In the genomic region with DNA sequence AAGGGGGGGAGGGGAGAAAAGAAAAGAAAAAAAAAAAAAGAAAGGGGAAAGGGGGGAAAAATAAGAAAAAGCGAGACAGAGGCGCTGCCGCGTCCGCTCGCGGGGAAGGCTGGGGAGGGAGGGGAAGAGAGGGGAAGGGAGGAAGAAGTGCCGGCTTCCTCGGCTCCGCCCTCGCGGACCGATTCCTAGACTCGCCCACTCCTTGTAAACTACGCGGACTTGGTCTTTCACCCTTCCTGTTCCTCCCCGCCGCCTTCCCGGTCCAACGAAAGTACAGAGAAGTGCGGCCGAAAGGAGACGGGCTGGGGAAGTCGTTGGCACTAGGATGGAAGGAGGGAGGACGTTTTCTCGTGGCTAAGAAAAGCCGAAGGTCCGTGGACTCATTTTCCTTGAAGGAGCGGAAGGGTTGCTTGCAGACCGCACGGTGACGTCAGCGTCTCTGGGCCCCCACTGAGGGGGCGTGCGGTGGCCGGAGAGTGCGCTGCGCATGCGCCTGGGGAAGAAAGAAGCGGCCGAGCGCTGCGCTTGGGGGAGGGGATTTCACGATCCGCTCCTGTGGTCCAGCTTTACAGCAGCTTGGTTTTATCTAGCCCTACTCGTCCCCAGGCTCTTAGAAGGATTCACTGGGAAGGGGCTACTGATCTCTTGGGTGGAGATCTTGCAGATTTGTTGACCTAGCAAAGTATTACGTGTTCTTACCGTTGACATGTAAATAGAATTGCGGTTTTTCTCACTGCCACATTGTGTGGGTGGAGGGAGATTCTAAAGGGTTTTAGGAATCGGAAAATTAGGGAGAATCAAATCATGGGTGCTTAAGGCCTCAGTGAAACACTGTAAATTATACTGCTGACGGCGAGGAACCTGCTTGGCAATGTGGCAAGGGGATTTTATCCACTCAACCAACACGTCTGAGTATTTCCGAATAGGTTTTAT, we compare ENCODE assay signal across 8 cellular contexts. TPM values are rescaled to one million over a fixed set of nuclear protein-coding genes. Genes with fewer than 3 reads are reported as not detected.
A peak's percentile ranks its signal among the peaks of the same experiment; 100 is the strongest.
DNase-seq lines count a peak whose midpoint lies in the region; FAIRE-seq and TF ChIP-seq lines count a peak whose summit lies in the region.

A gene with protein sequence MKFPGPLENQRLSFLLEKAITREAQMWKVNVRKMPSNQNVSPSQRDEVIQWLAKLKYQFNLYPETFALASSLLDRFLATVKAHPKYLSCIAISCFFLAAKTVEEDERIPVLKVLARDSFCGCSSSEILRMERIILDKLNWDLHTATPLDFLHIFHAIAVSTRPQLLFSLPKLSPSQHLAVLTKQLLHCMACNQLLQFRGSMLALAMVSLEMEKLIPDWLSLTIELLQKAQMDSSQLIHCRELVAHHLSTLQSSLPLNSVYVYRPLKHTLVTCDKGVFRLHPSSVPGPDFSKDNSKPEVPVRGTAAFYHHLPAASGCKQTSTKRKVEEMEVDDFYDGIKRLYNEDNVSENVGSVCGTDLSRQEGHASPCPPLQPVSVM (minus strand): TSS at position 121 of the 933 bp plus-strand sequence. CDS start 9,627 bp downstream, outside the sequence.

- H3K27me3 ChIP-seq in neutrophil: no peaks in the 10 kb centered on the region

- H3K4me3 Mint-ChIP-seq in HFFc6: no peak within 1 kb of the TSS; the same call in 1 of the 2 replicates
- H3K4me3 Mint-ChIP-seq in activated naive CD4-positive, alpha-beta T cell treated with anti-CD3 and anti-CD28 coated beads for 36 hours: peak within 1 kb of the TSS; percentile 99

- no peaks in the 10 kb centered on the region for H3K9me3 ChIP-seq in neutrophil

- DNase-seq in GM04503 (ENCODE audit: low read depth) (peak; percentile 88), HFFc6 (peak; percentile 92), NB4 (ENCODE audit: low read depth) (peak; percentile 96), SK-N-DZ (ENCODE audit: low spot score) (peak; percentile 98), frontal cortex (ENCODE audit: low spot score in 2 of 2) (peak; percentile 80 to 87)
- peak; percentile 93 for DNase-seq in activated naive CD4-positive, alpha-beta T cell treated with anti-CD3 and anti-CD28 coated beads for 36 hours

- TF ChIP-seq CTCF in HFFc6 (IDR thresholded peaks at IDR 0.05) (no peak), NB4 (IDR thresholded peaks at IDR 0.05; ENCODE audit: low read depth, low read length) (no peak), neutrophil (IDR thresholded peaks at IDR 0.05) (peak; percentile 18), subcutaneous adipose tissue (IDR thresholded peaks at IDR 0.05; ENCODE audit: low read depth) (no peak)

- peak within 1 kb of the TSS; percentile 99 for H3K27ac ChIP-seq in neutrophil

- no peak within 1 kb of the TSS; the same call in 1 of the 2 replicates for H3K27ac Mint-ChIP-seq in HFFc6
- peak within 1 kb of the TSS; percentile 100 for H3K27ac Mint-ChIP-seq in activated naive CD4-positive, alpha-beta T cell treated with anti-CD3 and anti-CD28 coated beads for 36 hours

- TF ChIP-seq POLR2A in NB4 (IDR thresholded peaks at IDR 0.05; ENCODE audit: extremely low read depth, insufficient read length): peak; percentile 65

- intact Hi-C loops in activated naive CD4-positive, alpha-beta T cell treated with anti-CD3 and anti-CD28 coated beads for 36 hours (cut with micrococcal nuclease): loop anchor here (1.0 to 10.0 kb wide), 12 partner anchors 45 to 1699 kb away; a partner anchor contains a TSS

- FAIRE-seq in frontal cortex (lab: Jason Lieb, UNC): no peak

- peak within 1 kb of the TSS; percentile 80 for H3K4me3 ChIP-seq in NB4 (ENCODE audit: low read depth, low read length)
- H3K4me3 ChIP-seq in neutrophil (ENCODE audit: low read depth in 1 of 2, low read length in 1 of 2): peak within 1 kb of the TSS; percentile 91 to 95

- CTCF ChIA-PET in activated naive CD4-positive, alpha-beta T cell treated with anti-CD3 and anti-CD28 coated beads for 36 hours (lab: Charles Lee): interaction anchor here (1.7 to 2.0 kb wide), 2 partner anchors 16 to 19 kb away, joined by 4 to 5 read pairs; no protein-coding TSS in a partner anchor

- no peaks in the 10 kb centered on the region for H3K9me3 Mint-ChIP-seq in HFFc6
- no peaks in the 10 kb centered on the region for H3K9me3 Mint-ChIP-seq in activated naive CD4-positive, alpha-beta T cell treated with anti-CD3 and anti-CD28 coated beads for 36 hours

- H3K27me3 Mint-ChIP-seq in HFFc6 (ENCODE audit: insufficient read depth): peaks cover 9% of the 10 kb centered on the region
- no peaks in the 10 kb centered on the region for H3K27me3 Mint-ChIP-seq in activated naive CD4-positive, alpha-beta T cell treated with anti-CD3 and anti-CD28 coated beads for 36 hours (ENCODE audit: low read depth)

- H3K36me3 Mint-ChIP-seq in HFFc6 (ENCODE audit: low read depth): peaks cover 4% of the 10 kb centered on the region; the same call in 1 of the 2 replicates
- peaks cover 5% of the 10 kb centered on the region for H3K36me3 Mint-ChIP-seq in activated naive CD4-positive, alpha-beta T cell treated with anti-CD3 and anti-CD28 coated beads for 36 hours (ENCODE audit: low read depth)

- peaks cover 17% of the 10 kb centered on the region for H3K4me1 Mint-ChIP-seq in HFFc6 (ENCODE audit: low read depth)
- peaks cover 40% of the 10 kb centered on the region for H3K4me1 Mint-ChIP-seq in activated naive CD4-positive, alpha-beta T cell treated with anti-CD3 and anti-CD28 coated beads for 36 hours (ENCODE audit: low read depth)

- no peaks in the 10 kb centered on the region for H3K36me3 ChIP-seq in neutrophil

- H3K4me1 ChIP-seq in neutrophil (ENCODE audit: control insufficient read depth in 1 of 2, insufficient read depth in 1 of 2, low read depth in 1 of 2, low read length in 1 of 2): peaks cover 54 to 55% of the 10 kb centered on the region in 2 experiments

RNA-seq across cellular contexts. Expression of the gene that starts here (rescaled TPM):
- 100 to 1,000 TPM; 132 to 210 (median 179) TPM for total RNA-seq in HFFc6 (2021; fragmentation: NEBNext Ultra II Directional; extraction: Animal tissue kit (Norgen Biotek cat#: 25700))
- 141 and 145 TPM in 2 replicates for polyA plus RNA-seq in SK-N-DZ (2014; cell fraction: cytosol; rRNA removed)
- 45.9 and 53.7 TPM in 2 replicates for polyA plus RNA-seq in SK-N-DZ (2014; cell fraction: nucleus; rRNA removed)
- 100 to 1,000 TPM; 211 to 218 TPM for total RNA-seq in activated naive CD4-positive, alpha-beta T cell treated with anti-CD3 and anti-CD28 coated beads for 36 hours
- total RNA-seq in frontal cortex: 460 TPM
- 100 to 1,000 TPM; 234 to 328 (median 298) TPM for total RNA-seq in subcutaneous adipose tissue

Comparison
In these comparisons a context has a peak if more than half of its experiments do, and no peak if none do; other contexts are left out.
1. Peak in every context shown above with its lines: DNase-seq, H3K4me3 ChIP-seq and H3K27ac ChIP-seq.